ENCODE assay signal across 20 cellular contexts in the genomic region with DNA sequence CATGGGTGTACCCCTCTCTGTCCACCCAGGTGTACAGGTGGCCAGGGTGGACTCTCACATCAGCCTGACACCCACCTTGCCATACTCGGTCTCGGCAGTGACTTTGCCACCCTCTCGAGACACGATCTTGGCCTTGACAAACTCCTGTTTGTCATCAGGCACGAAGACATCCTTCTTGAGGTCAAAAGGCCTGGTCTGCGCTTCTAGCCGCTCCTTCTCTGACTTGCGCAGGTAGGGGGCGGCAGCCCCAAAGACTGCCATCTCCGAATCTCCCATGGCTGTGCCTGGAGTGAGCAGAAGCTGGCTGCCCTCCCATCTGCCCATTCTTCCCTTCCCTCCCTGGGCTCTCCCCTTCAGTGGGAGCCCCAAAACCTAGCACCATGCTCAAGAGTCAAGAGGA. TPM values are rescaled to one million over a fixed set of nuclear protein-coding genes. Genes with fewer than 3 reads are reported as not detected.
DNase-seq lines count a peak whose midpoint lies in the region; ATAC-seq and TF ChIP-seq lines count a peak whose summit lies in the region.
"Had no signal": no experiment of that assay in that cellular context is flagged by ENCODE, and none has a peak within 500 bp of the region (broad histone marks: within the 10 kb centered on the region; RNA-seq: fewer than 3 reads in every experiment).

No MANE protein-coding gene starts in this region.

- H3K36me3 Mint-ChIP-seq in neural progenitor cell = peaks cover 2% of the 10 kb centered on the region
- H3K36me3 Mint-ChIP-seq in stimulated activated memory B cell treated with anti-CD40 and anti-IgM and Interleukin-4, amounts not matched to agents 10 μg/mL and 1 μg/mL and 100 μg/mL, for 72 hours = no peaks in the 10 kb centered on the region
- H3K36me3 Mint-ChIP-seq: CD4-positive, alpha-beta memory T cell had no signal

- H3K4me1 ChIP-seq in neural progenitor cell (peaks cover 47% of the 10 kb centered on the region), upper lobe of right lung (no peaks in the 10 kb centered on the region)
- H3K4me1 ChIP-seq: BE2C had no signal

- no peak overlapping the region for H3K4me2 ChIP-seq in neural progenitor cell
- H3K4me2 ChIP-seq: PC-9 had no signal

- DNase-seq in stimulated activated naive CD8-positive, alpha-beta T cell treated with anti-CD3 and anti-CD28 coated beads, Interleukin-15, amount 100 ng/mL, for 72 hours = no peak
- no peak for DNase-seq in stimulated activated naive CD8-positive, alpha-beta T cell treated with anti-CD3 and anti-CD28 coated beads, Interleukin-15, Interleukin-2, amounts not matched to agents 100 U/mL and 50 U/mL, for 24 hours
- DNase-seq in coronary artery (ENCODE audit: low spot score) (peak; percentile 53), neural progenitor cell (ENCODE audit: low spot score) (no peak), upper lobe of right lung (no peak), NCI-H510A (lab: John Stamatoyannopoulos, UW) (no peak), SIG-M5 treated with dmso at 0.1 percent for 504 hours (lab: John Stamatoyannopoulos, UW; ENCODE audit: unreplicated experiment) (no peak)
- DNase-seq: BE2C; CD4-positive, alpha-beta memory T cell; DMS79; MG63; NCI-H1092 treated with DMSO at 0.1 percent for 48 hours; NCI-H1694; NCI-H446; NCI-H748 treated with DMSO at 0.1 percent for 48 hours; PC-9; SHP77 had no signal

- H4K20me1 ChIP-seq in neural progenitor cell (ENCODE audit: low read depth) = no peaks in the 10 kb centered on the region

- no peak overlapping the region for H3K4me3 ChIP-seq in coronary artery
- no peak overlapping the region for H3K4me3 ChIP-seq in neural progenitor cell
- no peak overlapping the region for H3K4me3 ChIP-seq in upper lobe of right lung
- H3K4me3 ChIP-seq: MG63, PC-9 had no signal

- H3K9me3 Mint-ChIP-seq in stimulated activated naive CD8-positive, alpha-beta T cell treated with anti-CD3 and anti-CD28 coated beads, Interleukin-15, amount 100 ng/mL, for 72 hours = no peaks in the 10 kb centered on the region
- peaks cover 5% of the 10 kb centered on the region for H3K9me3 Mint-ChIP-seq in neural progenitor cell
- H3K9me3 Mint-ChIP-seq in stimulated activated memory B cell treated with anti-CD40 and anti-IgM and Interleukin-4, amounts not matched to agents 10 μg/mL and 1 μg/mL and 100 μg/mL, for 72 hours = no peaks in the 10 kb centered on the region
- H3K9me3 Mint-ChIP-seq: CD4-positive, alpha-beta memory T cell had no signal

- H3K9me3 ChIP-seq in neural progenitor cell (ENCODE audit: low read depth) (no peaks in the 10 kb centered on the region), upper lobe of right lung (no peaks in the 10 kb centered on the region)
- H3K9me3 ChIP-seq: BE2C, MG63 had no signal

- no peak overlapping the region for H2AFZ ChIP-seq in neural progenitor cell (replicated peaks)
- H2AFZ ChIP-seq: PC-9 had no signal

- peaks cover 7% of the 10 kb centered on the region for H3K27me3 Mint-ChIP-seq in stimulated activated naive CD8-positive, alpha-beta T cell treated with anti-CD3 and anti-CD28 coated beads, Interleukin-15, amount 100 ng/mL, for 72 hours
- H3K27me3 Mint-ChIP-seq in neural progenitor cell (ENCODE audit: insufficient read depth, low read depth) = peaks cover 4% of the 10 kb centered on the region
- peaks cover 55% of the 10 kb centered on the region for H3K27me3 Mint-ChIP-seq in stimulated activated memory B cell treated with anti-CD40 and anti-IgM and Interleukin-4, amounts not matched to agents 10 μg/mL and 1 μg/mL and 100 μg/mL, for 72 hours

- no peak for ATAC-seq in stimulated activated naive CD8-positive, alpha-beta T cell treated with anti-CD3 and anti-CD28 coated beads, Interleukin-15, amount 100 ng/mL, for 72 hours
- ATAC-seq in stimulated activated naive CD8-positive, alpha-beta T cell treated with anti-CD3 and anti-CD28 coated beads, Interleukin-15, Interleukin-2, amounts not matched to agents 100 U/mL and 50 U/mL, for 24 hours = no peak
- peak; percentile 7 for ATAC-seq in upper lobe of right lung
- ATAC-seq in stimulated activated memory B cell treated with anti-CD40 and anti-IgM and Interleukin-4, amounts not matched to agents 10 μg/mL and 1 μg/mL and 100 μg/mL, for 72 hours = no peak
- ATAC-seq: HepG2 had no signal

- H3K27ac ChIP-seq in coronary artery = no peak overlapping the region
- H3K27ac ChIP-seq in neural progenitor cell = no peak overlapping the region
- H3K27ac ChIP-seq in upper lobe of right lung = no peak overlapping the region
- H3K27ac ChIP-seq: PC-9 had no signal

- no peak overlapping the region for H3K9ac ChIP-seq in neural progenitor cell

- no peak overlapping the region for H3K4me3 Mint-ChIP-seq in stimulated activated naive CD8-positive, alpha-beta T cell treated with anti-CD3 and anti-CD28 coated beads, Interleukin-15, amount 100 ng/mL, for 72 hours
- H3K4me3 Mint-ChIP-seq in neural progenitor cell = peak overlapping the region; percentile 43
- H3K4me3 Mint-ChIP-seq in stimulated activated memory B cell treated with anti-CD40 and anti-IgM and Interleukin-4, amounts not matched to agents 10 μg/mL and 1 μg/mL and 100 μg/mL, for 72 hours = no peak overlapping the region
- H3K4me3 Mint-ChIP-seq: CD4-positive, alpha-beta memory T cell had no signal

- H3K36me3 ChIP-seq in neural progenitor cell = no peaks in the 10 kb centered on the region
- H3K36me3 ChIP-seq in upper lobe of right lung = no peaks in the 10 kb centered on the region
- H3K36me3 ChIP-seq: BE2C, MG63 had no signal

- peak overlapping the region; percentile 57 to 62 for H3K27ac Mint-ChIP-seq in stimulated activated naive CD8-positive, alpha-beta T cell treated with anti-CD3 and anti-CD28 coated beads, Interleukin-15, amount 100 ng/mL, for 72 hours
- peak overlapping the region; percentile 95 for H3K27ac Mint-ChIP-seq in neural progenitor cell
- H3K27ac Mint-ChIP-seq in stimulated activated memory B cell treated with anti-CD40 and anti-IgM and Interleukin-4, amounts not matched to agents 10 μg/mL and 1 μg/mL and 100 μg/mL, for 72 hours = no peak overlapping the region
- H3K27ac Mint-ChIP-seq: CD4-positive, alpha-beta memory T cell had no signal

- TF ChIP-seq CTCF in coronary artery (IDR thresholded peaks at IDR 0.05) (no peak), neural progenitor cell (IDR thresholded peaks at IDR 0.05) (peak; percentile 8), upper lobe of right lung (IDR thresholded peaks at IDR 0.05) (no peak)

- H3K79me2 ChIP-seq in neural progenitor cell (ENCODE audit: low read depth) = no peaks in the 10 kb centered on the region

- H3K4me1 Mint-ChIP-seq in stimulated activated naive CD8-positive, alpha-beta T cell treated with anti-CD3 and anti-CD28 coated beads, Interleukin-15, amount 100 ng/mL, for 72 hours = no peaks in the 10 kb centered on the region
- H3K4me1 Mint-ChIP-seq in neural progenitor cell = peaks cover 71% of the 10 kb centered on the region
- H3K4me1 Mint-ChIP-seq in stimulated activated memory B cell treated with anti-CD40 and anti-IgM and Interleukin-4, amounts not matched to agents 10 μg/mL and 1 μg/mL and 100 μg/mL, for 72 hours = no peaks in the 10 kb centered on the region
- H3K4me1 Mint-ChIP-seq: CD4-positive, alpha-beta memory T cell had no signal

- no peaks in the 10 kb centered on the region for H3K27me3 ChIP-seq in neural progenitor cell
- H3K27me3 ChIP-seq in upper lobe of right lung = no peaks in the 10 kb centered on the region
- H3K27me3 ChIP-seq: BE2C, MG63 had no signal

- H3F3A ChIP-seq in neural progenitor cell (ENCODE audit: low read depth) = peaks cover 26% of the 10 kb centered on the region

- intact Hi-C loops in upper lobe of right lung (cut with DNase I) = no loop called here

RNA-seq across cellular contexts. Expression of a gene that starts 2.0 kb away (rescaled TPM):
- total RNA-seq in neural progenitor cell (ENCODE audit: low replicate concordance) (0.19 TPM in 1 of 2 replicates, not detected in the other), upper lobe of right lung (0.12 TPM)
- total RNA-seq: CD4-positive, alpha-beta memory T cell; G401; HepG2; PC-9 had no signal

RNA-seq across cellular contexts. Expression of a gene that starts 25.4 kb away (rescaled TPM):
- total RNA-seq in neural progenitor cell (ENCODE audit: low replicate concordance) (0.03 TPM in 1 of 2 replicates, not detected in the other), upper lobe of right lung (3.4 TPM)
- total RNA-seq: CD4-positive, alpha-beta memory T cell; G401; HepG2; PC-9 had no signal

RNA-seq across cellular contexts. Expression of a gene that starts 36.0 kb away (rescaled TPM):
- 51.1 and 60.1 TPM in 2 replicates for total RNA-seq in neural progenitor cell (ENCODE audit: low replicate concordance)
- total RNA-seq in upper lobe of right lung = 32.3 TPM

RNA-seq across cellular contexts. Expression of a gene that starts 56.6 kb away (rescaled TPM):
- 4.3 and 6.9 TPM in 2 replicates for total RNA-seq in neural progenitor cell (ENCODE audit: low replicate concordance)
- 0.96 TPM for total RNA-seq in upper lobe of right lung
- total RNA-seq: CD4-positive, alpha-beta memory T cell; G401; HepG2; PC-9 had no signal
